15 cellular contexts compared by ENCODE assay signal in the genomic region with DNA sequence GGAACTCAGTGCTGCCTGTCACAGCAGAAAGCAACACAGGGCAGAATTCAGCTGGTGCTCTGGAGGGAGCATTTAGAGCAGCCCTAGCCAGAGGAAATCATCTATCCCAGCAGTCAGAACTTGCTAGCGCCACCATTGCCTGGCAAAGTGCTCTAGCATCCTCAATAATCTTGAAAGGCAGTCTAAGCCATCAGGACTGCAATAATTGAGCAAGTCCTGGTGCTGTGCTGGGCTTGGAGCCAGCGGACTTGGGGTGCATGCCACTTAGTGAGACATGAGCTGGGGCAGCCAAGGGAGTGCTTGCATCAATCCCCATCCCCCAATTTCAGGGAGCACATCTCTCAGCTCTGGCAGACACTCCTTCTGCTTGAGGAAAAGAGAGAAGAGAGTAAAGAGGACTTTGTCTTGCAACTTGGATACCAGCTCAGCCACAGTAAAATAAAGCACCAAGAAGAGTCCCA. TPM values are rescaled to one million over a fixed set of nuclear protein-coding genes. Genes with fewer than 3 reads are reported as not detected.
DNase-seq lines count a peak whose midpoint lies in the region; ATAC-seq and TF ChIP-seq lines count a peak whose summit lies in the region.
"Had no signal": no experiment of that assay in that cellular context is flagged by ENCODE, and none has a peak within 500 bp of the region (broad histone marks: within the 10 kb centered on the region; RNA-seq: fewer than 3 reads in every experiment).

No MANE protein-coding gene starts in this region.

- no peaks in the 10 kb centered on the region for H3K27me3 ChIP-seq in Karpas-422 (ENCODE audit: low read length)
- H3K27me3 ChIP-seq: BLaER1, pancreas had no signal

- H3K36me3 ChIP-seq in Karpas-422 (ENCODE audit: insufficient read depth, low read length) = no peaks in the 10 kb centered on the region
- H3K36me3 ChIP-seq: BLaER1, pancreas had no signal

- POLR2A ChIA-PET in WTC11 (lab: Charles Lee) = no interaction called here

- no peak overlapping the region for H3K9ac ChIP-seq in Karpas-422 (ENCODE audit: low read length)
- H3K9ac ChIP-seq: BLaER1 had no signal

- no peak overlapping the region for H3K4me2 ChIP-seq in Karpas-422 (ENCODE audit: low read depth, low read length, poor library complexity, severe bottlenecking)
- H3K4me2 ChIP-seq: BLaER1 had no signal

- ATAC-seq in WTC11 (peak; percentile 59), HG03097 (IDR thresholded peaks at IDR 0.05; ENCODE audit: low FRiP score, unreplicated experiment) (no peak), HG02763 (IDR thresholded peaks at IDR 0.05; ENCODE audit: unreplicated experiment) (no peak)
- ATAC-seq: activated CD8-positive, alpha-beta T cell treated with anti-CD3 and anti-CD28 coated beads for 36 hours; GM12878; pancreas had no signal

- H3K79me2 ChIP-seq in Karpas-422 (ENCODE audit: low read length) = no peaks in the 10 kb centered on the region

- DNase-seq in EL = peak; percentile 48
- no peak for DNase-seq in WTC11 (ENCODE audit: low spot score)
- DNase-seq in fibroblast of pulmonary artery (ENCODE audit: low read depth) = peak; percentile 14
- DNase-seq in pons (ENCODE audit: low spot score) = peak; percentile 71
- no peak for DNase-seq in ecto neural progenitor cell (ENCODE audit: low spot score)
- no peak for DNase-seq in Karpas-422
- DNase-seq: activated CD8-positive, alpha-beta T cell treated with anti-CD3 and anti-CD28 coated beads for 36 hours; DMS79; foreskin melanocyte; NCI-H2029; pancreas had no signal

- no peaks in the 10 kb centered on the region for H3K9me2 ChIP-seq in Karpas-422 (replicated peaks; ENCODE audit: insufficient read depth, low read length)

- TF ChIP-seq CTCF in WTC11 (IDR thresholded peaks at IDR 0.05) (no peak), fibroblast of pulmonary artery (IDR thresholded peaks at IDR 0.05; ENCODE audit: low read length, missing control alignments) (no peak)

- no peak overlapping the region for H3K4me3 Mint-ChIP-seq in WTC11
- H3K4me3 Mint-ChIP-seq: activated CD8-positive, alpha-beta T cell treated with anti-CD3 and anti-CD28 coated beads for 36 hours had no signal

- no peak overlapping the region for H3K27ac ChIP-seq in Karpas-422 (ENCODE audit: low read length)
- H3K27ac ChIP-seq: BLaER1, pancreas had no signal

- no peak overlapping the region for H2AFZ ChIP-seq in Karpas-422 (ENCODE audit: low read length)

- H3K4me1 ChIP-seq in Karpas-422 (ENCODE audit: low read length) = no peaks in the 10 kb centered on the region
- H3K4me1 ChIP-seq: BLaER1, pancreas had no signal

- CTCF ChIA-PET in WTC11 (lab: Charles Lee) = interaction anchor here (0.6 kb wide), 1 partner anchor 101 kb away, joined by 3 read pairs; no protein-coding TSS in a partner anchor

- H3K4me3 ChIP-seq in fibroblast of pulmonary artery (replicated peaks; ENCODE audit: low read depth, low read length) = no peak overlapping the region
- no peak overlapping the region for H3K4me3 ChIP-seq in Karpas-422 (ENCODE audit: low read length)
- H3K4me3 ChIP-seq: BLaER1, GM12878, pancreas had no signal

- no peak overlapping the region for H3K27ac Mint-ChIP-seq in WTC11
- H3K27ac Mint-ChIP-seq: activated CD8-positive, alpha-beta T cell treated with anti-CD3 and anti-CD28 coated beads for 36 hours had no signal

- peaks cover 31% of the 10 kb centered on the region for H3K4me1 Mint-ChIP-seq in WTC11

- no peaks in the 10 kb centered on the region for H3K9me3 ChIP-seq in Karpas-422 (ENCODE audit: low read length)
- H3K9me3 ChIP-seq: BLaER1, pancreas had no signal

- peaks cover 6% of the 10 kb centered on the region; the same call in 1 of the 2 replicates for H3K9me3 Mint-ChIP-seq in WTC11
- H3K9me3 Mint-ChIP-seq: activated CD8-positive, alpha-beta T cell treated with anti-CD3 and anti-CD28 coated beads for 36 hours had no signal

- H4K20me1 ChIP-seq in Karpas-422 (ENCODE audit: insufficient read depth, low read depth, low read length) = no peaks in the 10 kb centered on the region
- H4K20me1 ChIP-seq: BLaER1 had no signal

- H3K36me3 Mint-ChIP-seq in WTC11 = 0 out of 2 replicates have a peak, but pooled peaks cover under 1% of the 10 kb centered on the region

- H3K27me3 Mint-ChIP-seq in WTC11 (ENCODE audit: low read depth) = no peaks in the 10 kb centered on the region
- H3K27me3 Mint-ChIP-seq: activated CD8-positive, alpha-beta T cell treated with anti-CD3 and anti-CD28 coated beads for 36 hours had no signal

TF ChIP-seq in WTC11, 78 proteins besides CTCF, POLR2A, EP300 and RAD21:
- no peak for TF ChIP-seq JUN (CRISPR knock-in tag; IDR thresholded peaks at IDR 0.05)
- TF ChIP-seq HMGA2 (CRISPR knock-in tag; IDR thresholded peaks at IDR 0.05) = no peak
- TF ChIP-seq, protein P1, sequence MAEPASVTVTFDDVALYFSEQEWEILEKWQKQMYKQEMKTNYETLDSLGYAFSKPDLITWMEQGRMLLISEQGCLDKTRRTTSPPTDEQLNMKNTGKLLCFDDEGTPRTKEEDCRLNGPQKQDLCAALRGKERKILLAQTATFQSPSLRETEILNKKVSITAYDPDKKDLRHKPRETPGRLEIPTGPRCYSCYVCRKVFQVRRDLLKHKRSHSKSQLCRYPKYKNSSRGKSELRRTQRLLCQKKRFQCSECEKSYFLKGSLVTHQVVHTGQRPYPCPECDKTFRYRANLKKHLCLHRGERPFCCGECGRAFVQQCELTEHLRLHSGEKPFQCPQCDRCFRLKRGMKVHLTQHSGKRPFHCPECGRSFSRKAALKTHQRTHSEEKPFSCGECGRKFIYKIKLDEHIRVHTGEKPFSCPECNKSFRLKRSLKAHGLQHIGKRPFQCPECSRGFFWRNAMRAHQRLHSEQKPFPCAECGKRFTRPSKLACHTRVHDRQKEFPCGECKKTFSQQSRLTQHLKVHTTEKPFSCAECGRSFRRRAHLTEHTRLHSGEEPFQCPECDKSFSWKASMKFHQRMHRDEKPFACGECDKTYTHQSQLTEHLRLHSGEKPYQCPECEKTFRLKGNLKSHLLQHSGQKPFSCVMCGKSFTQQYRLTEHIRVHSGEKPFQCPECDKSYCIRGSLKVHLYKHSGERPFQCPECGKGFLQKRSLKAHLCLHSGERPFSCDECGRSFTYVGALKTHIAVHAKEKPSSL (CRISPR knock-in tag; conservative IDR thresholded peaks at IDR 0.05) = no peak
- TF ChIP-seq NFYB (CRISPR knock-in tag; conservative IDR thresholded peaks at IDR 0.05; ENCODE audit: low read depth) = no peak
- no peak for TF ChIP-seq TEAD1 (CRISPR knock-in tag; IDR thresholded peaks at IDR 0.05)
- TF ChIP-seq, protein P2, sequence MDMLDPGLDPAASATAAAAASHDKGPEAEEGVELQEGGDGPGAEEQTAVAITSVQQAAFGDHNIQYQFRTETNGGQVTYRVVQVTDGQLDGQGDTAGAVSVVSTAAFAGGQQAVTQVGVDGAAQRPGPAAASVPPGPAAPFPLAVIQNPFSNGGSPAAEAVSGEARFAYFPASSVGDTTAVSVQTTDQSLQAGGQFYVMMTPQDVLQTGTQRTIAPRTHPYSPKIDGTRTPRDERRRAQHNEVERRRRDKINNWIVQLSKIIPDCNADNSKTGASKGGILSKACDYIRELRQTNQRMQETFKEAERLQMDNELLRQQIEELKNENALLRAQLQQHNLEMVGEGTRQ (CRISPR knock-in tag; IDR thresholded peaks at IDR 0.05) = no peak
- TF ChIP-seq TP53 (CRISPR knock-in tag; IDR thresholded peaks at IDR 0.05) = no peak
- TF ChIP-seq ZNF263 (CRISPR knock-in tag; IDR thresholded peaks at IDR 0.05; ENCODE audit: low read depth) = no peak
- TF ChIP-seq EMX1 (CRISPR knock-in tag; IDR thresholded peaks at IDR 0.05) = no peak
- TF ChIP-seq, protein P3, sequence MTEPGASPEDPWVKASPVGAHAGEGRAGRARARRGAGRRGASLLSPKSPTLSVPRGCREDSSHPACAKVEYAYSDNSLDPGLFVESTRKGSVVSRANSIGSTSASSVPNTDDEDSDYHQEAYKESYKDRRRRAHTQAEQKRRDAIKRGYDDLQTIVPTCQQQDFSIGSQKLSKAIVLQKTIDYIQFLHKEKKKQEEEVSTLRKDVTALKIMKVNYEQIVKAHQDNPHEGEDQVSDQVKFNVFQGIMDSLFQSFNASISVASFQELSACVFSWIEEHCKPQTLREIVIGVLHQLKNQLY (CRISPR knock-in tag; IDR thresholded peaks at IDR 0.05) = no peak
- TF ChIP-seq NR3C1 (CRISPR knock-in tag; conservative IDR thresholded peaks at IDR 0.05; ENCODE audit: low read depth) = no peak

RNA-seq across cellular contexts. Expression of a gene that starts 44.7 kb away (rescaled TPM):
- total RNA-seq in WTC11 (2021) = 30.7 to 36.9 TPM (median 30.7 TPM) in 3 replicates
- 42.9 and 50.1 TPM in 2 replicates for total RNA-seq in Karpas-422 (2014; rRNA removed; shearing (Covaris generic); ENCODE audit: low replicate concordance)

Comparison
In these comparisons a context has a peak if more than half of its experiments do, and no peak if none do; other contexts are left out.
1. DNase-seq: peak in EL (single experiment), fibroblast of pulmonary artery (single experiment) and pons (single experiment); none in WTC11 (single experiment), ecto neural progenitor cell (single experiment) and Karpas-422 (single experiment).